ENCODE assay signal across 2 cellular contexts in the genomic region with DNA sequence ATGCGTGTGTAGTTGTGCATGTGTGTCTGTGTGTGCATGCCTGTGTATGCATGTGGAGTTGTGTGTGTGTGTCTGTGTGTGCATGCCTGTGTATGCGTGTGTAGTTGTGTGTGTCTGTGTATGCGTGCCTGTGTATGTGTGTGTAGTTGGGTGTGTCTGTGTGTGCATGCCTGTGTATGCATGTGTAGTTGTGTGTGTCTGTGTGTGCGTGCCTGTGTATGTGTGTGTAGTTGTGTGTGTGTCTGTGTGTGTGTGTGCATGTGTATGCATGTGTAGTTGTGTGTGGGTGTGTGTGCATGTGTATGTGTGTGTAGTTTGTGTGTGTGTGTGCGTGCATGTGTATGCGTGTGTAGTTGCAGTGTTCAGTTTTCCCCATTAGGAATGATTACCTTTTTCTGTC.
TF ChIP-seq lines count a peak whose summit lies in the region.

No MANE protein-coding gene starts in this region.

TF ChIP-seq in GM12891, 5 proteins besides CTCF, POLR2A, EP300 and RAD21:
- no peak for TF ChIP-seq PAX5 (IDR thresholded peaks at IDR 0.05; ENCODE audit: insufficient read depth, low read length, severe bottlenecking)
- TF ChIP-seq POU2F2 (IDR thresholded peaks at IDR 0.05; ENCODE audit: low read depth, low read length), result no peak

TF ChIP-seq in IMR-90, 13 proteins besides CTCF, POLR2A, EP300 and RAD21:
- TF ChIP-seq, protein P1, sequence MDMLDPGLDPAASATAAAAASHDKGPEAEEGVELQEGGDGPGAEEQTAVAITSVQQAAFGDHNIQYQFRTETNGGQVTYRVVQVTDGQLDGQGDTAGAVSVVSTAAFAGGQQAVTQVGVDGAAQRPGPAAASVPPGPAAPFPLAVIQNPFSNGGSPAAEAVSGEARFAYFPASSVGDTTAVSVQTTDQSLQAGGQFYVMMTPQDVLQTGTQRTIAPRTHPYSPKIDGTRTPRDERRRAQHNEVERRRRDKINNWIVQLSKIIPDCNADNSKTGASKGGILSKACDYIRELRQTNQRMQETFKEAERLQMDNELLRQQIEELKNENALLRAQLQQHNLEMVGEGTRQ (IDR thresholded peaks at IDR 0.05; ENCODE audit: low read depth, low read length), result no peak
- TF ChIP-seq MAFK (IDR thresholded peaks at IDR 0.05; ENCODE audit: low read depth, low read length) (no peak), NFE2L2 (IDR thresholded peaks at IDR 0.05; ENCODE audit: low read depth, low read length) (no peak), SMC3 (IDR thresholded peaks at IDR 0.05; ENCODE audit: low read depth, low read length) (no peak), MAZ (IDR thresholded peaks at IDR 0.05; ENCODE audit: borderline replicate concordance, low read depth, low read length) (no peak), RCOR1 (IDR thresholded peaks at IDR 0.05; ENCODE audit: insufficient replicate concordance, low read length) (no peak), FOS (IDR thresholded peaks at IDR 0.05; ENCODE audit: low read depth, low read length) (no peak), MXI1 (IDR thresholded peaks at IDR 0.05; ENCODE audit: borderline replicate concordance, low read depth, low read length) (no peak)
- TF ChIP-seq, protein P2, sequence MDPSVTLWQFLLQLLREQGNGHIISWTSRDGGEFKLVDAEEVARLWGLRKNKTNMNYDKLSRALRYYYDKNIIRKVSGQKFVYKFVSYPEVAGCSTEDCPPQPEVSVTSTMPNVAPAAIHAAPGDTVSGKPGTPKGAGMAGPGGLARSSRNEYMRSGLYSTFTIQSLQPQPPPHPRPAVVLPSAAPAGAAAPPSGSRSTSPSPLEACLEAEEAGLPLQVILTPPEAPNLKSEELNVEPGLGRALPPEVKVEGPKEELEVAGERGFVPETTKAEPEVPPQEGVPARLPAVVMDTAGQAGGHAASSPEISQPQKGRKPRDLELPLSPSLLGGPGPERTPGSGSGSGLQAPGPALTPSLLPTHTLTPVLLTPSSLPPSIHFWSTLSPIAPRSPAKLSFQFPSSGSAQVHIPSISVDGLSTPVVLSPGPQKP (IDR thresholded peaks at IDR 0.05; ENCODE audit: borderline replicate concordance, low read depth, low read length), result no peak
